In the genomic region with DNA sequence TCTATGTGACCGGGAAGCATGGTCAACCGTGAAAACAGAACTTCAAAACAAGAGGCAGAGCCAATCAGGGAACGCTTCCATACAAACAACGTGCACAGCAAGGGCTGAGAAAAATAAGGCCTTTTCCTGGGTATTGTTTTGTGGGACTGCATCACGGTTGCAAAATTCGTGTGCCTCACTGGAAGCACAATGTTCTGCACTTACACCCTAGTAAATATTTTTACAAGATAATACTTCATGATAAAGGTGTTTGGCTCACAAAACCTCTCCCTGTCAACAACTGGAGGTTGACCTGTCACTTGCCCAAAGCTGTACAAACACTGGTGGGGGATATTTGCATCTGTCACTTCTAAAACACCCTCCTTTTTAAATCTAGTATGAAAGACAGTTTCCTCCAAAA, we compare ENCODE assay signal across 17 cellular contexts. TPM values are rescaled to one million over a fixed set of nuclear protein-coding genes. Genes with fewer than 3 reads are reported as not detected.
DNase-seq lines count a peak whose midpoint lies in the region; ATAC-seq and TF ChIP-seq lines count a peak whose summit lies in the region.
"Had no signal": no experiment of that assay in that cellular context is flagged by ENCODE, and none has a peak within 500 bp of the region (broad histone marks: within the 10 kb centered on the region; RNA-seq: fewer than 3 reads in every experiment).

No MANE protein-coding gene starts in this region.

- H3K9me3 ChIP-seq in ascending aorta, result no peaks in the 10 kb centered on the region
- no peaks in the 10 kb centered on the region for H3K9me3 ChIP-seq in gastroesophageal sphincter
- no peaks in the 10 kb centered on the region for H3K9me3 ChIP-seq in upper lobe of left lung
- H3K9me3 ChIP-seq: BLaER1, left lung had no signal

- peak overlapping the region; percentile 69 to 81 for H3K27ac ChIP-seq in ascending aorta
- H3K27ac ChIP-seq in gastroesophageal sphincter, result peak overlapping the region; percentile 56 to 89 (median 80)
- peak overlapping the region in 3 of 4 donors; percentile 59 to 78 (median 61) for H3K27ac ChIP-seq in upper lobe of left lung
- H3K27ac ChIP-seq: BLaER1 had no signal

- H3K36me3 Mint-ChIP-seq in osteocyte (ENCODE audit: unreplicated experiment), result no peaks in the 10 kb centered on the region

- 45 to 78% methylated on average over 3 to 4 of the region's 6 CpGs for WGBS in gastroesophageal sphincter (ENCODE audit: low coverage in 1 of 2), 2 donors
- WGBS in upper lobe of left lung, 2 donors, result 45 to 64% methylated on average over 6 of the region's 6 CpGs

- TF ChIP-seq POLR2A in gastroesophageal sphincter (IDR thresholded peaks at IDR 0.05) (no peak), upper lobe of left lung (IDR thresholded peaks at IDR 0.05) (no peak)

- H3K27me3 ChIP-seq in ascending aorta (no peaks in the 10 kb centered on the region), gastroesophageal sphincter (no peaks in the 10 kb centered on the region), upper lobe of left lung (no peaks in the 10 kb centered on the region)
- H3K27me3 ChIP-seq: BLaER1, dorsolateral prefrontal cortex, left lung had no signal

- H3K4me1 Mint-ChIP-seq in osteocyte (ENCODE audit: unreplicated experiment), result peaks cover 19% of the 10 kb centered on the region

- no peak for TF ChIP-seq EP300 in gastroesophageal sphincter (IDR thresholded peaks at IDR 0.05)
- TF ChIP-seq EP300 in upper lobe of left lung (IDR thresholded peaks at IDR 0.05), result no peak

- H3K27me3 Mint-ChIP-seq in osteocyte (ENCODE audit: unreplicated experiment), result no peaks in the 10 kb centered on the region

- H3K27ac Mint-ChIP-seq in osteocyte (ENCODE audit: unreplicated experiment), result no peak overlapping the region

- TF ChIP-seq CTCF in ascending aorta (IDR thresholded peaks at IDR 0.05) (no peak), gastroesophageal sphincter (IDR thresholded peaks at IDR 0.05) (no peak), osteocyte (IDR thresholded peaks at IDR 0.05) (no peak), upper lobe of left lung (IDR thresholded peaks at IDR 0.05) (no peak)

- intact Hi-C loops in ascending aorta (cut with DNase I), result loop anchor here (10.0 kb wide), 1 partner anchor 283 kb away; no protein-coding TSS in a partner anchor

- no peaks in the 10 kb centered on the region for H3K9me3 Mint-ChIP-seq in osteocyte (ENCODE audit: unreplicated experiment)
- H3K9me3 Mint-ChIP-seq: activated naive CD4-positive, alpha-beta T cell treated with anti-CD3 and anti-CD28 coated beads for 36 hours had no signal

- no peak overlapping the region for H3K4me3 Mint-ChIP-seq in osteocyte (ENCODE audit: unreplicated experiment)
- H3K4me3 Mint-ChIP-seq: activated naive CD4-positive, alpha-beta T cell treated with anti-CD3 and anti-CD28 coated beads for 36 hours had no signal

- H3K4me1 ChIP-seq in ascending aorta (peaks cover 13 to 28% of the 10 kb centered on the region in 2 donors), gastroesophageal sphincter (peaks cover 0 to 46% (median 23%) of the 10 kb centered on the region in 3 donors), upper lobe of left lung (peaks cover 22 to 40% (median 36%) of the 10 kb centered on the region in 4 donors)

- peak in 1 of 2 donors; percentile 63 for DNase-seq in ascending aorta (ENCODE audit: low spot score in 2 of 2)
- peak; percentile 32 for DNase-seq in osteocyte (ENCODE audit: extremely low spot score, unreplicated experiment)
- DNase-seq in upper lobe of left lung, result no peak
- DNase-seq in central memory CD4-positive, alpha-beta T cell, result no peak
- DNase-seq: activated naive CD4-positive, alpha-beta T cell treated with anti-CD3 and anti-CD28 coated beads for 36 hours; dorsolateral prefrontal cortex; Karpas-422; left lung; NCI-H1105 treated with DMSO at 0.1 percent for 48 hours; NCI-H2171 treated with DMSO at 0.1 percent for 48 hours; NK-92 treated with Interleukin-12 subunit alpha and Interleukin-12 subunit beta, amount 100 ng/mL, for 24 hours; SHP77 had no signal

- H3K36me3 ChIP-seq in ascending aorta, result no peaks in the 10 kb centered on the region
- H3K36me3 ChIP-seq in gastroesophageal sphincter, result no peaks in the 10 kb centered on the region
- H3K36me3 ChIP-seq in upper lobe of left lung, result no peaks in the 10 kb centered on the region
- H3K36me3 ChIP-seq: BLaER1, left lung had no signal

- ATAC-seq in gastroesophageal sphincter (peak; percentile 48), upper lobe of left lung (ENCODE audit: low FRiP score in 2 of 2) (no peak), GM21360 (IDR thresholded peaks at IDR 0.05; ENCODE audit: unreplicated experiment) (no peak), GM18511 (IDR thresholded peaks at IDR 0.05; ENCODE audit: unreplicated experiment) (no peak)
- ATAC-seq: activated CD4-positive, CD25-positive, alpha-beta regulatory T cell treated with anti-CD3 and anti-CD28 coated beads, Interleukin-2, amount 50 U/mL, for 24 hours had no signal

- H3K4me3 ChIP-seq in ascending aorta (peak overlapping the region; percentile 9 to 47), gastroesophageal sphincter (no peak overlapping the region), upper lobe of left lung (peak overlapping the region in 2 of 4 donors; percentile 1 to 19)
- H3K4me3 ChIP-seq: BLaER1, left lung had no signal

RNA-seq across cellular contexts. Expression of gene KLF6, which starts 37.0 kb away (rescaled TPM):
- total RNA-seq in ascending aorta (144 TPM), gastroesophageal sphincter (100 to 1,000 TPM in 2 of 4 donors, 10 to 100 TPM in 2; 90.3 to 113 (median 105) TPM), osteocyte (263 and 341 TPM in 2 replicates), upper lobe of left lung (100 to 1,000 TPM; 164 to 439 (median 249) TPM)

Comparison
In these comparisons a context has a peak if more than half of its experiments do, and no peak if none do; other contexts are left out.
1. H3K4me3 ChIP-seq: peak in ascending aorta (2 of 2); none in gastroesophageal sphincter (0 of 2).
2. Peak in every context shown above with its lines, with median percentiles within 50 percentile points of each other: H3K27ac ChIP-seq.